ENCODE assay signal across 17 cellular contexts in the genomic region with DNA sequence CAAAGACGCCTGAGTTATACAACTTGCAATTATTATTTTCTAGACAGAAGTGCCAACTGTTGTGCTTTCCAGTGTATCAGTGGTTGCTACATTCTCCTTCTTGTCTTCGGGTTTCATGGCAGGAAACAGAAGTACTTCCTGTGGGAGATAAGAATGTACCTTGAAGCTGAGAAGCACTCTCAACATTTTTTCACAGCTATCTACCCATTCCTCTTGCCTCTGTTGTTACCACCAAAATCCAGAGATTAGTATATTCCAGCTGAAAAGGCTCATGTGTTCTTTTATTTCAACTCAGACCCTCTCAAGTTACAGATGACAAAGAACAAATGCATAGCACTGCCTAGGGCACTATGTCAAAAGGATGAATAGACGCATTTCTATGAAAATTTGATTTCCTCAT. TPM values are rescaled to one million over a fixed set of nuclear protein-coding genes. Genes with fewer than 3 reads are reported as not detected.
DNase-seq lines count a peak whose midpoint lies in the region; ATAC-seq, FAIRE-seq and TF ChIP-seq lines count a peak whose summit lies in the region.
"Had no signal": no experiment of that assay in that cellular context is flagged by ENCODE, and none has a peak within 500 bp of the region (broad histone marks: within the 10 kb centered on the region; RNA-seq: fewer than 3 reads in every experiment).

No MANE protein-coding gene starts in this region.

- no peaks in the 10 kb centered on the region for H3K27me3 ChIP-seq in K562 (ENCODE audit: control insufficient read depth in 2 of 2, insufficient read depth in 2 of 2, low read length in 2 of 2)
- H3K27me3 ChIP-seq: colonic mucosa, right atrium auricular region had no signal

- H3K36me3 ChIP-seq in SK-N-MC (ENCODE audit: insufficient read depth, low read length) (peaks cover 48% of the 10 kb centered on the region), K562 (ENCODE audit: control insufficient read depth, insufficient read depth, low read length) (peaks cover 81% of the 10 kb centered on the region)

- H3K4me1 ChIP-seq in K562 (replicated peaks in 1 of 2; ENCODE audit: control insufficient read depth in 2 of 2, insufficient read depth in 2 of 2, low read length in 2 of 2): peaks cover 11 to 18% of the 10 kb centered on the region in 2 experiments; a peak in 4 of 5 replicates
- H3K4me1 ChIP-seq: colonic mucosa had no signal

- BruUV-seq in K562 (replicated peaks; lab: Mats Ljungman, UMichigan): no TSS peak

- no peaks in the 10 kb centered on the region for H3K27me3 Mint-ChIP-seq in natural killer cell (ENCODE audit: low read depth in 2 of 2)
- H3K27me3 Mint-ChIP-seq: activated B cell treated with CpG ODN at 0.5 μM for 24 hours had no signal

- CTCF ChIA-PET in K562 (lab: Yijun Ruan, JAX; ENCODE audit: low intra/inter-chr PET ratio): no interaction called here

- no peak for TF ChIP-seq EP300 in K562 (IDR thresholded peaks at IDR 0.05; ENCODE audit: low read length)

- no peaks in the 10 kb centered on the region for H3K9me1 ChIP-seq in K562 (ENCODE audit: control insufficient read depth, insufficient read depth, low read length)

- peak; percentile 59 for DNase-seq in CMK (ENCODE audit: low read depth)
- DNase-seq in SK-N-MC (ENCODE audit: low read depth, low spot score): no peak
- peak in 1 of 4 experiments; percentile 30 for DNase-seq in K562 (ENCODE audit: extremely low read depth in 1 of 4, low spot score in 3 of 4)
- DNase-seq in natural killer cell: no peak
- DNase-seq in T1000 (lab: John Stamatoyannopoulos, UW): no peak
- no peak for DNase-seq in activated CD4-positive, CD25-positive, alpha-beta regulatory T cell (lab: John Stamatoyannopoulos, UW)
- DNase-seq: activated B cell treated with CpG ODN at 0.5 μM for 24 hours, activated gamma-delta T cell, Caco-2, colonic mucosa, islet precursor cell, KG1, NCI-H1694 treated with DMSO at 0.1 percent for 48 hours, NCI-H82 had no signal

- H3K4me2 ChIP-seq in K562 (ENCODE audit: insufficient read depth, low read length): no peak overlapping the region

- FAIRE-seq in K562 (lab: Jason Lieb, UNC): no peak

- H3K27ac Mint-ChIP-seq in natural killer cell: peak overlapping the region; percentile 47 to 85
- H3K27ac Mint-ChIP-seq: activated B cell treated with CpG ODN at 0.5 μM for 24 hours had no signal

- H3K9ac ChIP-seq in SK-N-MC (ENCODE audit: insufficient read length) (no peak overlapping the region), K562 (ENCODE audit: insufficient read depth in 1 of 2, low read depth in 2 of 2, low read length in 2 of 2) (no peak overlapping the region)

- in situ Hi-C loops in K562 (cut with MboI): loop anchor here (25.0 kb wide), 1 partner anchor 1559 kb away; the partner anchor contains the start of genes MON1B and SYCE1L

- H2AFZ ChIP-seq in K562 (ENCODE audit: low read depth, low read length): no peak overlapping the region

- peaks cover 2% of the 10 kb centered on the region for H3K79me2 ChIP-seq in K562 (ENCODE audit: control insufficient read depth, insufficient read depth, low read length)

- H3K9me3 Mint-ChIP-seq in natural killer cell: no peaks in the 10 kb centered on the region
- H3K9me3 Mint-ChIP-seq: activated B cell treated with CpG ODN at 0.5 μM for 24 hours had no signal

- H3K4me3 ChIP-seq in SK-N-MC: no peak overlapping the region
- H3K4me3 ChIP-seq in K562: no peak overlapping the region
- H3K4me3 ChIP-seq: colonic mucosa, right atrium auricular region had no signal

- H4K20me1 ChIP-seq in K562 (replicated peaks; ENCODE audit: control insufficient read depth, insufficient read depth, low read length): no peaks in the 10 kb centered on the region

- WGBS in K562 (ENCODE audit: insufficient coverage, low coverage, missing lambda C conversion rate): 52% methylated on average over 3 of the region's 3 CpGs

- H3K9me3 ChIP-seq in SK-N-MC (ENCODE audit: low read depth, low read length): no peaks in the 10 kb centered on the region
- H3K9me3 ChIP-seq in K562 (replicated peaks; ENCODE audit: control insufficient read depth, insufficient read depth, low read depth, low read length): no peaks in the 10 kb centered on the region
- H3K9me3 ChIP-seq: Caco-2, colonic mucosa, right atrium auricular region had no signal

- no peak for TF ChIP-seq CTCF in K562 (IDR thresholded peaks at IDR 0.05 in 2 of 3, conservative IDR thresholded peaks at IDR 0.05 in 1 of 3; ENCODE audit: insufficient read depth in 2 of 3, low read depth in 1 of 3, low read length in 3 of 3)
- no peak for TF ChIP-seq CTCF in natural killer cell (IDR thresholded peaks at IDR 0.05)

- intact Hi-C loops in K562 (cut with micrococcal nuclease) (no loop called here), natural killer cell (cut with micrococcal nuclease) (no loop called here)

- POLR2A ChIA-PET in K562 (lab: Yijun Ruan, JAX): no interaction called here

- ATAC-seq in K562 (no peak), natural killer cell (no peak), GM19397 (IDR thresholded peaks at IDR 0.05; ENCODE audit: unreplicated experiment) (no peak)

- H3K36me3 Mint-ChIP-seq in natural killer cell: peaks cover 15% of the 10 kb centered on the region

- peak overlapping the region; percentile 64; the same call in 1 of the 2 replicates for H3K27ac ChIP-seq in SK-N-MC
- H3K27ac ChIP-seq in K562 (ENCODE audit: extremely low read depth, low read depth, low read length): peak overlapping the region; percentile 12; the same call in 2 of the 3 replicates
- H3K27ac ChIP-seq: colonic mucosa, right atrium auricular region had no signal

- no peak for TF ChIP-seq RAD21 in K562 (CRISPR knock-in tag; conservative IDR thresholded peaks at IDR 0.05 in 1 of 2, IDR thresholded peaks at IDR 0.05 in 1 of 2)

- H3K4me3 Mint-ChIP-seq in natural killer cell: no peak overlapping the region
- H3K4me3 Mint-ChIP-seq: activated B cell treated with CpG ODN at 0.5 μM for 24 hours had no signal

- peaks cover 27 to 28% of the 10 kb centered on the region in 2 donors for H3K4me1 Mint-ChIP-seq in natural killer cell

- no peak for TF ChIP-seq POLR2A in K562 (conservative IDR thresholded peaks at IDR 0.05)

RNA-seq across cellular contexts. Expression of gene ADAT1, which starts 4.8 kb away (rescaled TPM):
- total RNA-seq in K562 (2011; cell fraction: chromatin; rRNA removed; ENCODE audit: low replicate concordance): 46.8 and 48.6 TPM in 2 replicates
- total RNA-seq in K562 (2011; cell fraction: nucleolus; rRNA removed): 28.2 and 34.4 TPM in 2 replicates
- 39.7 and 48.8 TPM in 2 replicates for total RNA-seq in K562 (2011; cell fraction: nucleoplasm; rRNA removed)
- total RNA-seq in K562 (2014; rRNA removed) (23.6 and 26.2 TPM in 2 replicates), K562 (2014; rRNA removed; fragmentation: Illumina TruSeq; extraction: Trizol) (28.2 and 33.3 TPM in 2 replicates), K562 (2015; rRNA removed; fragmentation: Illumina TruSeq; extraction: Trizol) (34.4 and 36.7 TPM in 2 replicates), K562 (2021) (26.1 and 30.9 TPM in 2 replicates), natural killer cell (10 to 100 TPM; 63.5 to 65.2 (median 64.8) TPM)
- polyA plus RNA-seq in K562 (2011; rRNA removed) (25.2 and 32.2 TPM in 2 replicates), K562 (2014; fragmentation: Illumina TruSeq; extraction: Trizol) (36.0 and 39.4 TPM in 2 replicates), K562 (2014; fragmentation: Nextera tagmentation; extraction: Ambion mirVana) (10 to 100 TPM; 16.0 to 20.6 TPM), K562 (2014; rRNA removed) (18.7 and 27.4 TPM in 2 replicates)
- polyA plus RNA-seq in K562 (2011; cell fraction: cytosol; rRNA removed): 31.7 and 34.1 TPM in 2 replicates
- 24.3 and 27.6 TPM in 2 replicates for polyA plus RNA-seq in K562 (2011; cell fraction: nucleus; rRNA removed)
- 21.2 and 23.6 TPM in 2 replicates for polyA plus RNA-seq in K562 (2012)
- 48.3 and 48.8 TPM in 2 replicates for polyA minus RNA-seq in K562 (2011; rRNA and poly(A)+ RNA removed)
- 15.1 and 18.0 TPM in 2 replicates for polyA minus RNA-seq in K562 (2011; cell fraction: cytosol; rRNA and poly(A)+ RNA removed)
- polyA minus RNA-seq in K562 (2011; cell fraction: nucleus; rRNA and poly(A)+ RNA removed): 18.6 and 26.9 TPM in 2 replicates

RNA-seq across cellular contexts. Expression of gene KARS1, which starts 19.6 kb away (rescaled TPM):
- 141 and 145 TPM in 2 replicates for total RNA-seq in K562 (2011; cell fraction: chromatin; rRNA removed; ENCODE audit: low replicate concordance)
- 80.8 and 96.6 TPM in 2 replicates for total RNA-seq in K562 (2011; cell fraction: nucleolus; rRNA removed)
- total RNA-seq in K562 (2011; cell fraction: nucleoplasm; rRNA removed): 125 and 137 TPM in 2 replicates
- total RNA-seq in K562 (2014; rRNA removed) (254 and 273 TPM in 2 replicates), K562 (2014; rRNA removed; fragmentation: Illumina TruSeq; extraction: Trizol) (308 and 329 TPM in 2 replicates), K562 (2015; rRNA removed; fragmentation: Illumina TruSeq; extraction: Trizol) (289 and 304 TPM in 2 replicates), K562 (2021) (257 and 269 TPM in 2 replicates), natural killer cell (100 to 1,000 TPM; 102 to 123 (median 114) TPM)
- polyA plus RNA-seq in K562 (2011; rRNA removed) (248 and 313 TPM in 2 replicates), K562 (2014; fragmentation: Illumina TruSeq; extraction: Trizol) (351 and 386 TPM in 2 replicates), K562 (2014; fragmentation: Nextera tagmentation; extraction: Ambion mirVana) (100 to 1,000 TPM; 223 to 313 TPM), K562 (2014; rRNA removed) (257 and 275 TPM in 2 replicates)
- polyA plus RNA-seq in K562 (2011; cell fraction: cytosol; rRNA removed): 136 and 187 TPM in 2 replicates
- polyA plus RNA-seq in K562 (2011; cell fraction: nucleus; rRNA removed): 84.7 and 123 TPM in 2 replicates
- polyA plus RNA-seq in K562 (2012): 169 and 222 TPM in 2 replicates
- polyA minus RNA-seq in K562 (2011; rRNA and poly(A)+ RNA removed): 305 and 312 TPM in 2 replicates
- polyA minus RNA-seq in K562 (2011; cell fraction: cytosol; rRNA and poly(A)+ RNA removed): 93.1 and 121 TPM in 2 replicates
- 41.6 and 70.1 TPM in 2 replicates for polyA minus RNA-seq in K562 (2011; cell fraction: nucleus; rRNA and poly(A)+ RNA removed)

RNA-seq across cellular contexts. Expression of gene TERF2IP, which starts 19.7 kb away (rescaled TPM):
- total RNA-seq in K562 (2011; cell fraction: chromatin; rRNA removed; ENCODE audit: low replicate concordance): 11.7 and 22.5 TPM in 2 replicates
- 20.9 and 26.2 TPM in 2 replicates for total RNA-seq in K562 (2011; cell fraction: nucleolus; rRNA removed)
- total RNA-seq in K562 (2011; cell fraction: nucleoplasm; rRNA removed): 20.6 and 21.5 TPM in 2 replicates
- total RNA-seq in K562 (2014; rRNA removed) (47.3 and 50.0 TPM in 2 replicates), K562 (2014; rRNA removed; fragmentation: Illumina TruSeq; extraction: Trizol) (47.0 and 53.2 TPM in 2 replicates), K562 (2015; rRNA removed; fragmentation: Illumina TruSeq; extraction: Trizol) (45.6 and 46.4 TPM in 2 replicates), K562 (2021) (44.4 and 49.7 TPM in 2 replicates), natural killer cell (100 to 1,000 TPM; 104 to 125 (median 116) TPM)
- polyA plus RNA-seq in K562 (2011; rRNA removed) (29.1 and 35.2 TPM in 2 replicates), K562 (2014; fragmentation: Illumina TruSeq; extraction: Trizol) (52.9 and 64.2 TPM in 2 replicates), K562 (2014; fragmentation: Nextera tagmentation; extraction: Ambion mirVana) (10 to 100 TPM; 14.5 to 14.8 TPM), K562 (2014; rRNA removed) (50.2 and 51.3 TPM in 2 replicates)
- polyA plus RNA-seq in K562 (2011; cell fraction: cytosol; rRNA removed): 18.6 and 25.9 TPM in 2 replicates
- polyA plus RNA-seq in K562 (2011; cell fraction: nucleus; rRNA removed): 15.2 and 16.9 TPM in 2 replicates
- polyA plus RNA-seq in K562 (2012): 41.4 and 42.6 TPM in 2 replicates
- 16.6 TPM in 2 replicates for polyA minus RNA-seq in K562 (2011; rRNA and poly(A)+ RNA removed)
- polyA minus RNA-seq in K562 (2011; cell fraction: cytosol; rRNA and poly(A)+ RNA removed): 14.1 and 15.4 TPM in 2 replicates
- 13.5 and 19.9 TPM in 2 replicates for polyA minus RNA-seq in K562 (2011; cell fraction: nucleus; rRNA and poly(A)+ RNA removed)

RNA-seq across cellular contexts. Expression of gene CPHXL2, which starts 49.0 kb away (rescaled TPM):
- not detected in 2 replicates for total RNA-seq in K562 (2011; cell fraction: chromatin; rRNA removed; ENCODE audit: low replicate concordance)
- total RNA-seq in K562 (2011; cell fraction: nucleolus; rRNA removed): not detected in 2 replicates
- total RNA-seq in K562 (2011; cell fraction: nucleoplasm; rRNA removed): not detected in 2 replicates
- total RNA-seq in K562 (2014; rRNA removed) (not detected in 2 replicates), K562 (2014; rRNA removed; fragmentation: Illumina TruSeq; extraction: Trizol) (not detected in 2 replicates), K562 (2015; rRNA removed; fragmentation: Illumina TruSeq; extraction: Trizol) (not detected in 2 replicates), K562 (2021) (not detected in 2 replicates), natural killer cell (not detected)
- polyA plus RNA-seq in K562 (2011; rRNA removed) (not detected in 2 replicates), K562 (2014; fragmentation: Illumina TruSeq; extraction: Trizol) (not detected in 2 replicates), K562 (2014; fragmentation: Nextera tagmentation; extraction: Ambion mirVana) (not detected), K562 (2014; rRNA removed) (not detected in 2 replicates)
- polyA plus RNA-seq in K562 (2011; cell fraction: cytosol; rRNA removed): not detected in 2 replicates
- not detected in 2 replicates for polyA plus RNA-seq in K562 (2011; cell fraction: nucleus; rRNA removed)
- polyA plus RNA-seq in K562 (2012): not detected in 2 replicates
- not detected in 2 replicates for polyA minus RNA-seq in K562 (2011; rRNA and poly(A)+ RNA removed)
- polyA minus RNA-seq in K562 (2011; cell fraction: cytosol; rRNA and poly(A)+ RNA removed): not detected in 2 replicates
- not detected in 2 replicates for polyA minus RNA-seq in K562 (2011; cell fraction: nucleus; rRNA and poly(A)+ RNA removed)
- total RNA-seq: activated B cell treated with CpG ODN at 0.5 μM for 24 hours, Caco-2, colonic mucosa, right atrium auricular region, subcutaneous adipose tissue had no signal
